ENCODE assay signal across 25 cellular contexts in the genomic region with DNA sequence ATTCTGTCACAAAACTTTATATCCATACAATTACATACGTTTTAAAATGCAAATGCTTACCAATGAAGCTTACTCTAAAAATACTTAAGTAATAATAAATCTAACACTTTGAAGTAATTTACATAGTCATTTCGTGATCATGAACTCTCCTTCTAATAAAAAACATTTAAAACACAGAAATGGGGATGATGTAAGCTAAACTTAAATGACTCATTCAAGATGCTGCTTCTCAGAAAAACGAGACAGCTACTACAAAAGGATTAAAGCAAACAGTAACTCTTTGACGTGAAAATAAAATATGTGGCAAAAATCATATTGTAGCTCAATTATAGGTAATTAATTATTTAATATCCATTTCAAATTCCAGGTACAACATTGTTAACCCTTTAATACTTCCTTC.
"Had no signal": no experiment of that assay in that cellular context is flagged by ENCODE, and none has a peak within 500 bp of the region (broad histone marks: within the 10 kb centered on the region; RNA-seq: fewer than 3 reads in every experiment).

No MANE protein-coding gene starts in this region.

- H3K4me3 Mint-ChIP-seq: activated naive CD8-positive, alpha-beta T cell treated with anti-CD3 and anti-CD28 coated beads, Interleukin-2, amount 50 U/mL, for 24 hours; activated T-cell treated with anti-CD3 and anti-CD28 coated beads, Interleukin-2, amount 50 U/mL, for 72 hours; brain; naive thymus-derived CD4-positive, alpha-beta T cell; neural progenitor cell; WTC11 had no signal

- H3K27me3 Mint-ChIP-seq: activated naive CD8-positive, alpha-beta T cell treated with anti-CD3 and anti-CD28 coated beads, Interleukin-2, amount 50 U/mL, for 24 hours; brain; naive thymus-derived CD4-positive, alpha-beta T cell; progenitor cell of endocrine pancreas had no signal

- DNase-seq: activated CD4-positive, alpha-beta T cell treated with anti-CD3 and anti-CD28 coated beads, Interleukin-2, amount 50 U/mL, for 48 hours; activated gamma-delta T cell; activated naive CD4-positive, alpha-beta T cell treated with anti-CD3 and anti-CD28 coated beads, Interleukin-2, amount 50 U/mL, for 16 hours; activated naive CD8-positive, alpha-beta T cell treated with anti-CD3 and anti-CD28 coated beads, Interleukin-2, amount 50 U/mL, for 24 hours; activated T-cell treated with anti-CD3 and anti-CD28 coated beads, Interleukin-2, amount 50 U/mL, for 72 hours; anterior cingulate cortex; dermis blood vessel endothelial cell; effector CD8-positive, alpha-beta T cell; erythroblast; heart right ventricle; naive thymus-derived CD4-positive, alpha-beta T cell; retina; spleen; stimulated activated CD4-positive, alpha-beta T cell treated with anti-CD3 and anti-CD28 coated beads, Interleukin-4, amount 100 ng/mL, for 1 hour; stimulated activated naive CD4-positive, alpha-beta T cell; T-helper 9 cell; testis; trophoblast cell; uterus had no signal

- H3K9me3 Mint-ChIP-seq: activated naive CD8-positive, alpha-beta T cell treated with anti-CD3 and anti-CD28 coated beads, Interleukin-2, amount 50 U/mL, for 24 hours; activated T-cell treated with anti-CD3 and anti-CD28 coated beads, Interleukin-2, amount 50 U/mL, for 72 hours; naive thymus-derived CD4-positive, alpha-beta T cell; neural progenitor cell; WTC11 had no signal

- H3K9me3 ChIP-seq: gastroesophageal sphincter, heart right ventricle, spleen, testis, uterus had no signal

- H3K27ac Mint-ChIP-seq: activated naive CD8-positive, alpha-beta T cell treated with anti-CD3 and anti-CD28 coated beads, Interleukin-2, amount 50 U/mL, for 24 hours; activated T-cell treated with anti-CD3 and anti-CD28 coated beads, Interleukin-2, amount 50 U/mL, for 72 hours; brain; naive thymus-derived CD4-positive, alpha-beta T cell; neural progenitor cell; progenitor cell of endocrine pancreas; WTC11 had no signal

- H3K36me3 ChIP-seq: uterus had no signal

- H3K27me3 ChIP-seq: gastroesophageal sphincter, heart right ventricle, neural progenitor cell, spleen, testis had no signal

- H2AFZ ChIP-seq: neural progenitor cell had no signal

- H3K4me2 ChIP-seq: neural progenitor cell had no signal

- H3K27ac ChIP-seq: gastroesophageal sphincter, heart right ventricle, neural progenitor cell, spleen, testis, uterus had no signal

- H3K4me1 Mint-ChIP-seq: brain, neural progenitor cell, WTC11 had no signal

- H3K9ac ChIP-seq: neural progenitor cell had no signal

- ATAC-seq: activated naive CD8-positive, alpha-beta T cell treated with anti-CD3 and anti-CD28 coated beads, Interleukin-2, amount 50 U/mL, for 24 hours; activated T-cell treated with anti-CD3 and anti-CD28 coated beads, Interleukin-2, amount 50 U/mL, for 72 hours; gastroesophageal sphincter; heart right ventricle; left lobe of liver; naive thymus-derived CD4-positive, alpha-beta T cell; WTC11 had no signal

- H3K4me3 ChIP-seq: gastroesophageal sphincter, heart right ventricle, neural progenitor cell, spleen, testis, uterus had no signal

- H3K4me1 ChIP-seq: gastroesophageal sphincter, heart right ventricle, neural progenitor cell, spleen, testis, uterus had no signal
